In genomic region chr6:160991411-160992322, GRCh38 we compare ENCODE assay signal across 1 cellular context.
TF ChIP-seq lines count a peak whose summit lies in the region.

TSS of gene MAP3K4 (plus strand) at chr6:160991769. CDS start at chr6:160991932, 163 bp downstream.

TF ChIP-seq in WTC11, 78 proteins besides CTCF, POLR2A, EP300 and RAD21 (continued from another document and continues in another):
- peak; percentile 71; the same call in 1 of the 2 replicates for TF ChIP-seq E2F5 (CRISPR knock-in tag; IDR thresholded peaks at IDR 0.05)
- TF ChIP-seq TEAD4 (CRISPR knock-in tag; IDR thresholded peaks at IDR 0.05), result no peak
- TF ChIP-seq MLX (CRISPR knock-in tag; IDR thresholded peaks at IDR 0.05), result no peak
- no peak for TF ChIP-seq ZMAT4 (CRISPR knock-in tag; IDR thresholded peaks at IDR 0.05)
- no peak for TF ChIP-seq ZNF512 (CRISPR knock-in tag; IDR thresholded peaks at IDR 0.05; ENCODE audit: borderline replicate concordance)
- no peak for TF ChIP-seq ZBTB43 (CRISPR knock-in tag; IDR thresholded peaks at IDR 0.05)
- TF ChIP-seq HMGA2 (CRISPR knock-in tag; IDR thresholded peaks at IDR 0.05), result no peak
- no peak for TF ChIP-seq ESRRA (CRISPR knock-in tag; IDR thresholded peaks at IDR 0.05; ENCODE audit: borderline replicate concordance)
- peak; percentile 30 for TF ChIP-seq PRDM15 (CRISPR knock-in tag; IDR thresholded peaks at IDR 0.05)
- no peak for TF ChIP-seq ATF6 (CRISPR knock-in tag; IDR thresholded peaks at IDR 0.05)
- no peak; the same call in 1 of the 2 replicates for TF ChIP-seq FOXP1 (CRISPR knock-in tag; IDR thresholded peaks at IDR 0.05; ENCODE audit: borderline replicate concordance)
- TF ChIP-seq E2F4 (CRISPR knock-in tag; IDR thresholded peaks at IDR 0.05; ENCODE audit: borderline replicate concordance, low read depth), result 0 out of 2 replicates have a peak, but pooled peaks have one; percentile 46
- no peak for TF ChIP-seq ATF2 (CRISPR knock-in tag; IDR thresholded peaks at IDR 0.05; ENCODE audit: borderline replicate concordance, low read depth)
- no peak for TF ChIP-seq ELF4 (CRISPR knock-in tag; IDR thresholded peaks at IDR 0.05; ENCODE audit: low read depth)
- TF ChIP-seq SP1 (CRISPR knock-in tag; conservative IDR thresholded peaks at IDR 0.05), result peak; percentile 64; the same call in 1 of the 2 replicates
- peak; percentile 88 for TF ChIP-seq HMGXB4 (CRISPR knock-in tag; IDR thresholded peaks at IDR 0.05)
- no peak; the same call in 1 of the 2 replicates for TF ChIP-seq ZNF317 (CRISPR knock-in tag; IDR thresholded peaks at IDR 0.05; ENCODE audit: borderline replicate concordance, low read depth)
- TF ChIP-seq CREB1 (CRISPR knock-in tag; IDR thresholded peaks at IDR 0.05), result 0 out of 2 replicates have a peak, but pooled peaks have one; percentile 42
- TF ChIP-seq CREM (CRISPR knock-in tag; IDR thresholded peaks at IDR 0.05), result peak; percentile 44; the same call in 1 of the 2 replicates
- TF ChIP-seq TCF7 (CRISPR knock-in tag; IDR thresholded peaks at IDR 0.05; ENCODE audit: low read depth), result no peak
- no peak for TF ChIP-seq NR2C2 (CRISPR knock-in tag; IDR thresholded peaks at IDR 0.05)
- no peak for TF ChIP-seq ZBTB21 (CRISPR knock-in tag; IDR thresholded peaks at IDR 0.05; ENCODE audit: borderline replicate concordance)
- peak; percentile 47; the same call in 1 of the 2 replicates for TF ChIP-seq RELA (CRISPR knock-in tag; IDR thresholded peaks at IDR 0.05; ENCODE audit: borderline replicate concordance)
- TF ChIP-seq ZNF425 (CRISPR knock-in tag; conservative IDR thresholded peaks at IDR 0.05), result no peak
- TF ChIP-seq ETV6 (CRISPR knock-in tag; IDR thresholded peaks at IDR 0.05), result peak; percentile 84; the same call in 1 of the 2 replicates
- TF ChIP-seq STAT6 (CRISPR knock-in tag; conservative IDR thresholded peaks at IDR 0.05; ENCODE audit: low read depth), result no peak
- no peak for TF ChIP-seq USF1 (CRISPR knock-in tag; IDR thresholded peaks at IDR 0.05)
- no peak for TF ChIP-seq ZNF416 (CRISPR knock-in tag; IDR thresholded peaks at IDR 0.05)
- no peak for TF ChIP-seq ZNF263 (CRISPR knock-in tag; IDR thresholded peaks at IDR 0.05; ENCODE audit: low read depth)
- TF ChIP-seq ZNF138 (CRISPR knock-in tag; conservative IDR thresholded peaks at IDR 0.05), result no peak
- no peak; the same call in 1 of the 2 replicates for TF ChIP-seq TEAD1 (CRISPR knock-in tag; IDR thresholded peaks at IDR 0.05)
